1 cellular context compared by ENCODE assay signal in the genomic region with DNA sequence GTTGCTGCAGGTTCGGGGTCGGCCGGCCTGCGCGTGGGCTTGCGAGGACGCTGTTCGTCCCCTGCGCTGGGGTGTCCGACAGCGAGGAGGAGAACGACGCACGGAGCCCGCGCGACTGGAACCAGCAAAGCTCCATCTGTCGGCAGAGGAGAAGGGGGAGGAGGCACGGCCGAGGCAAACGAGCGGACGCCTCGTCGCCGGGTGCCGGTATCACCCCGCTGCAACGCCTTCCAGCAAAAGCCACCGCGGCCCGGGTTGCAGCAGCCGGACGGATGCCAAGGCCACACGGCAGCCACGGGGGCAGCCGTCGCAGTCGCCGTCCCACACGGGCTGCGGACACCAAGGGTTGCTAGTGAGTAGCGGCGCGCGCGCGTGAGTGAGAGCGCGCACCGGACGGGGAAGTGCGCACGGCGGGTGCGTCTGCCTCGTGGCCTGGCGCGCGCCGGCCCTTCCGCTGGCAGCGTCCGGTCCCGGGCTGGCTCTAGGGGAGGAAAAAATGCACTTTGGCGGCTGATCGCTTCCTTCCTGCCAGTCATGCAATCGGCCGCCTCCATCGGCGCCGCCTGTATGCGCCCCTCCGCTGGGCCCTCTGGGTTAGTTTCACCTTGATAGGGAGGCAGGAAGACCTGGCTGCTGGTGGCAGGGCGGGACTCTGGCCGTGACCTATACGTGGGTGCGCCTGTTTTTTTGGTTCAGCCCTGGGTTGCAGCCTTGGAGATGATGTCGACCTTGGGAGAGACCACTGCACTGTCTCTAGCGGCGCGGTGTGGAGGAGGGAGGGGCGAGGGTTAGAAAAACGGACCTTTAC.
A peak's percentile ranks its signal among the peaks of the same experiment; 100 is the strongest.
TF ChIP-seq lines count a peak whose summit lies in the region.

No MANE protein-coding gene starts in this region.

TF ChIP-seq in HepG2, 621 proteins besides CTCF, POLR2A, EP300 and RAD21 (continued from another document and continues in another):
- TF ChIP-seq, protein P1, sequence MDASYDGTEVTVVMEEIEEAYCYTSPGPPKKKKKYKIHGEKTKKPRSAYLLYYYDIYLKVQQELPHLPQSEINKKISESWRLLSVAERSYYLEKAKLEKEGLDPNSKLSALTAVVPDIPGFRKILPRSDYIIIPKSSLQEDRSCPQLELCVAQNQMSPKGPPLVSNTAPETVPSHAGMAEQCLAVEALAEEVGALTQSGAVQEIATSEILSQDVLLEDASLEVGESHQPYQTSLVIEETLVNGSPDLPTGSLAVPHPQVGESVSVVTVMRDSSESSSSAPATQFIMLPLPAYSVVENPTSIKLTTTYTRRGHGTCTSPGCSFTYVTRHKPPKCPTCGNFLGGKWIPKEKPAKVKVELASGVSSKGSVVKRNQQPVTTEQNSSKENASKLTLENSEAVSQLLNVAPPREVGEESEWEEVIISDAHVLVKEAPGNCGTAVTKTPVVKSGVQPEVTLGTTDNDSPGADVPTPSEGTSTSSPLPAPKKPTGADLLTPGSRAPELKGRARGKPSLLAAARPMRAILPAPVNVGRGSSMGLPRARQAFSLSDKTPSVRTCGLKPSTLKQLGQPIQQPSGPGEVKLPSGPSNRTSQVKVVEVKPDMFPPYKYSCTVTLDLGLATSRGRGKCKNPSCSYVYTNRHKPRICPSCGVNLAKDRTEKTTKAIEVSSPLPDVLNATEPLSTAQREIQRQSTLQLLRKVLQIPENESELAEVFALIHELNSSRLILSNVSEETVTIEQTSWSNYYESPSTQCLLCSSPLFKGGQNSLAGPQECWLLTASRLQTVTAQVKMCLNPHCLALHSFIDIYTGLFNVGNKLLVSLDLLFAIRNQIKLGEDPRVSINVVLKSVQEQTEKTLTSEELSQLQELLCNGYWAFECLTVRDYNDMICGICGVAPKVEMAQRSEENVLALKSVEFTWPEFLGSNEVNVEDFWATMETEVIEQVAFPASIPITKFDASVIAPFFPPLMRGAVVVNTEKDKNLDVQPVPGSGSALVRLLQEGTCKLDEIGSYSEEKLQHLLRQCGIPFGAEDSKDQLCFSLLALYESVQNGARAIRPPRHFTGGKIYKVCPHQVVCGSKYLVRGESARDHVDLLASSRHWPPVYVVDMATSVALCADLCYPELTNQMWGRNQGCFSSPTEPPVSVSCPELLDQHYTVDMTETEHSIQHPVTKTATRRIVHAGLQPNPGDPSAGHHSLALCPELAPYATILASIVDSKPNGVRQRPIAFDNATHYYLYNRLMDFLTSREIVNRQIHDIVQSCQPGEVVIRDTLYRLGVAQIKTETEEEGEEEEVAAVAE (CRISPR knock-in tag; IDR thresholded peaks at IDR 0.05; ENCODE audit: borderline replicate concordance) = no peak
- TF ChIP-seq ZNF430 (CRISPR knock-in tag; IDR thresholded peaks at IDR 0.05) (0 out of 2 replicates have a peak, but pooled peaks have one; percentile 27), HOXD1 (CRISPR knock-in tag; IDR thresholded peaks at IDR 0.05) (0 out of 2 replicates have a peak, but pooled peaks have one; percentile 40), EHMT2 (IDR thresholded peaks at IDR 0.05; ENCODE audit: borderline replicate concordance, low read depth, low read length) (no peak), ZNF850 (CRISPR knock-in tag; conservative IDR thresholded peaks at IDR 0.05) (no peak), ELF1 (CRISPR knock-in tag; IDR thresholded peaks at IDR 0.05) (no peak), KLF13 (CRISPR knock-in tag; IDR thresholded peaks at IDR 0.05) (0 out of 2 replicates have a peak, but pooled peaks have one; percentile 56), HDAC1 (CRISPR knock-in tag; IDR thresholded peaks at IDR 0.05) (peak; percentile 81), ZNF788 (CRISPR knock-in tag; IDR thresholded peaks at IDR 0.05; ENCODE audit: borderline replicate concordance) (no peak), TAF15 (IDR thresholded peaks at IDR 0.05; ENCODE audit: low read depth, low read length, poor library complexity, severe bottlenecking) (no peak), TBL1XR1 (IDR thresholded peaks at IDR 0.05; ENCODE audit: borderline replicate concordance, low read length, partially characterized antibody) (no peak), KLF15 (CRISPR knock-in tag; IDR thresholded peaks at IDR 0.05; ENCODE audit: borderline replicate concordance) (peak; percentile 50; the same call in 1 of the 2 replicates), POLR2G (IDR thresholded peaks at IDR 0.05; ENCODE audit: low read depth, low read length) (peak; percentile 70), ZNF333 (CRISPR knock-in tag; IDR thresholded peaks at IDR 0.05; ENCODE audit: borderline replicate concordance) (peak; percentile 87; the same call in 1 of the 2 replicates), ZNF780A (CRISPR knock-in tag; IDR thresholded peaks at IDR 0.05) (0 out of 2 replicates have a peak, but pooled peaks have one; percentile 33), ZNF432 (CRISPR knock-in tag; IDR thresholded peaks at IDR 0.05; ENCODE audit: borderline replicate concordance) (no peak), NFE2 (CRISPR knock-in tag; IDR thresholded peaks at IDR 0.05) (no peak), ZNF382 (CRISPR knock-in tag; IDR thresholded peaks at IDR 0.05; ENCODE audit: borderline replicate concordance) (no peak), PAWR (CRISPR knock-in tag; IDR thresholded peaks at IDR 0.05; ENCODE audit: borderline replicate concordance) (no peak), ZBTB21 (CRISPR knock-in tag; IDR thresholded peaks at IDR 0.05) (no peak), SALL1 (CRISPR knock-in tag; IDR thresholded peaks at IDR 0.05) (peak; percentile 77), ZNF629 (CRISPR knock-in tag; conservative IDR thresholded peaks at IDR 0.05) (no peak), GPN1 (CRISPR knock-in tag; IDR thresholded peaks at IDR 0.05; ENCODE audit: borderline replicate concordance) (no peak), SOX13 (IDR thresholded peaks at IDR 0.05) (no peak), SOX13 (CRISPR knock-in tag; conservative IDR thresholded peaks at IDR 0.05 in 1 of 2, IDR thresholded peaks at IDR 0.05 in 1 of 2) (peak in 1 of 2 experiments; percentile 10; a peak in 1 of 4 replicates), ZBTB20 (CRISPR knock-in tag; IDR thresholded peaks at IDR 0.05; ENCODE audit: borderline replicate concordance, low read depth) (no peak), HOXA7 (CRISPR knock-in tag; IDR thresholded peaks at IDR 0.05) (no peak), TCF7L2 (IDR thresholded peaks at IDR 0.05; ENCODE audit: low read depth, low read length) (no peak), REL (CRISPR knock-in tag; conservative IDR thresholded peaks at IDR 0.05) (no peak; the same call in 1 of the 2 replicates), MIER3 (CRISPR knock-in tag; IDR thresholded peaks at IDR 0.05; ENCODE audit: borderline replicate concordance) (no peak), NR2F1 (CRISPR knock-in tag; IDR thresholded peaks at IDR 0.05) (no peak), ZMYM3 (CRISPR knock-in tag; IDR thresholded peaks at IDR 0.05) (no peak), HDAC2 (CRISPR knock-in tag; IDR thresholded peaks at IDR 0.05) (peak; percentile 35; the same call in 1 of the 2 replicates), ZFP41 (CRISPR knock-in tag; IDR thresholded peaks at IDR 0.05; ENCODE audit: borderline replicate concordance) (no peak), MTF2 (CRISPR knock-in tag; IDR thresholded peaks at IDR 0.05; ENCODE audit: borderline replicate concordance) (peak; percentile 98), ZNF724P (CRISPR knock-in tag; IDR thresholded peaks at IDR 0.05; ENCODE audit: borderline replicate concordance) (no peak), ATM (IDR thresholded peaks at IDR 0.05; ENCODE audit: borderline replicate concordance) (no peak)
- TF ChIP-seq, protein P2, sequence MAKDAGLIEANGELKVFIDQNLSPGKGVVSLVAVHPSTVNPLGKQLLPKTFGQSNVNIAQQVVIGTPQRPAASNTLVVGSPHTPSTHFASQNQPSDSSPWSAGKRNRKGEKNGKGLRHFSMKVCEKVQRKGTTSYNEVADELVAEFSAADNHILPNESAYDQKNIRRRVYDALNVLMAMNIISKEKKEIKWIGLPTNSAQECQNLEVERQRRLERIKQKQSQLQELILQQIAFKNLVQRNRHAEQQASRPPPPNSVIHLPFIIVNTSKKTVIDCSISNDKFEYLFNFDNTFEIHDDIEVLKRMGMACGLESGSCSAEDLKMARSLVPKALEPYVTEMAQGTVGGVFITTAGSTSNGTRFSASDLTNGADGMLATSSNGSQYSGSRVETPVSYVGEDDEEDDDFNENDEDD (CRISPR knock-in tag; IDR thresholded peaks at IDR 0.05; ENCODE audit: borderline replicate concordance) = peak; percentile 58; the same call in 1 of the 2 replicates
- TF ChIP-seq, protein P3, sequence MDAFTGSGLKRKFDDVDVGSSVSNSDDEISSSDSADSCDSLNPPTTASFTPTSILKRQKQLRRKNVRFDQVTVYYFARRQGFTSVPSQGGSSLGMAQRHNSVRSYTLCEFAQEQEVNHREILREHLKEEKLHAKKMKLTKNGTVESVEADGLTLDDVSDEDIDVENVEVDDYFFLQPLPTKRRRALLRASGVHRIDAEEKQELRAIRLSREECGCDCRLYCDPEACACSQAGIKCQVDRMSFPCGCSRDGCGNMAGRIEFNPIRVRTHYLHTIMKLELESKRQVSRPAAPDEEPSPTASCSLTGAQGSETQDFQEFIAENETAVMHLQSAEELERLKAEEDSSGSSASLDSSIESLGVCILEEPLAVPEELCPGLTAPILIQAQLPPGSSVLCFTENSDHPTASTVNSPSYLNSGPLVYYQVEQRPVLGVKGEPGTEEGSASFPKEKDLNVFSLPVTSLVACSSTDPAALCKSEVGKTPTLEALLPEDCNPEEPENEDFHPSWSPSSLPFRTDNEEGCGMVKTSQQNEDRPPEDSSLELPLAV (CRISPR knock-in tag; conservative IDR thresholded peaks at IDR 0.05; ENCODE audit: low read depth) = no peak
- TF ChIP-seq, protein P4, sequence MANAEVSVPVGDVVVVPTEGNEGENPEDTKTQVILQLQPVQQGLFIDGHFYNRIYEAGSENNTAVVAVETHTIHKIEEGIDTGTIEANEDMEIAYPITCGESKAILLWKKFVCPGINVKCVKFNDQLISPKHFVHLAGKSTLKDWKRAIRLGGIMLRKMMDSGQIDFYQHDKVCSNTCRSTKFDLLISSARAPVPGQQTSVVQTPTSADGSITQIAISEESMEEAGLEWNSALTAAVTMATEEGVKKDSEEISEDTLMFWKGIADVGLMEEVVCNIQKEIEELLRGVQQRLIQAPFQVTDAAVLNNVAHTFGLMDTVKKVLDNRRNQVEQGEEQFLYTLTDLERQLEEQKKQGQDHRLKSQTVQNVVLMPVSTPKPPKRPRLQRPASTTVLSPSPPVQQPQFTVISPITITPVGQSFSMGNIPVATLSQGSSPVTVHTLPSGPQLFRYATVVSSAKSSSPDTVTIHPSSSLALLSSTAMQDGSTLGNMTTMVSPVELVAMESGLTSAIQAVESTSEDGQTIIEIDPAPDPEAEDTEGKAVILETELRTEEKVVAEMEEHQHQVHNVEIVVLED (CRISPR knock-in tag; IDR thresholded peaks at IDR 0.05; ENCODE audit: borderline replicate concordance) = peak; percentile 68; the same call in 1 of the 2 replicates
- TF ChIP-seq, protein P5, sequence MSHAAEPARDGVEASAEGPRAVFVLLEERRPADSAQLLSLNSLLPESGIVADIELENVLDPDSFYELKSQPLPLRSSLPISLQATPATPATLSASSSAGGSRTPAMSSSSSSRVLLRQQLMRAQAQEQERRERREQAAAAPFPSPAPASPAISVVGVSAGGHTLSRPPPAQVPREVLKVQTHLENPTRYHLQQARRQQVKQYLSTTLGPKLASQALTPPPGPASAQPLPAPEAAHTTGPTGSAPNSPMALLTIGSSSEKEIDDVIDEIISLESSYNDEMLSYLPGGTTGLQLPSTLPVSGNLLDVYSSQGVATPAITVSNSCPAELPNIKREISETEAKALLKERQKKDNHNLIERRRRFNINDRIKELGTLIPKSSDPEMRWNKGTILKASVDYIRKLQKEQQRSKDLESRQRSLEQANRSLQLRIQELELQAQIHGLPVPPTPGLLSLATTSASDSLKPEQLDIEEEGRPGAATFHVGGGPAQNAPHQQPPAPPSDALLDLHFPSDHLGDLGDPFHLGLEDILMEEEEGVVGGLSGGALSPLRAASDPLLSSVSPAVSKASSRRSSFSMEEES (CRISPR knock-in tag; IDR thresholded peaks at IDR 0.05) = peak; percentile 26; the same call in 1 of the 2 replicates
- TF ChIP-seq, protein P6, sequence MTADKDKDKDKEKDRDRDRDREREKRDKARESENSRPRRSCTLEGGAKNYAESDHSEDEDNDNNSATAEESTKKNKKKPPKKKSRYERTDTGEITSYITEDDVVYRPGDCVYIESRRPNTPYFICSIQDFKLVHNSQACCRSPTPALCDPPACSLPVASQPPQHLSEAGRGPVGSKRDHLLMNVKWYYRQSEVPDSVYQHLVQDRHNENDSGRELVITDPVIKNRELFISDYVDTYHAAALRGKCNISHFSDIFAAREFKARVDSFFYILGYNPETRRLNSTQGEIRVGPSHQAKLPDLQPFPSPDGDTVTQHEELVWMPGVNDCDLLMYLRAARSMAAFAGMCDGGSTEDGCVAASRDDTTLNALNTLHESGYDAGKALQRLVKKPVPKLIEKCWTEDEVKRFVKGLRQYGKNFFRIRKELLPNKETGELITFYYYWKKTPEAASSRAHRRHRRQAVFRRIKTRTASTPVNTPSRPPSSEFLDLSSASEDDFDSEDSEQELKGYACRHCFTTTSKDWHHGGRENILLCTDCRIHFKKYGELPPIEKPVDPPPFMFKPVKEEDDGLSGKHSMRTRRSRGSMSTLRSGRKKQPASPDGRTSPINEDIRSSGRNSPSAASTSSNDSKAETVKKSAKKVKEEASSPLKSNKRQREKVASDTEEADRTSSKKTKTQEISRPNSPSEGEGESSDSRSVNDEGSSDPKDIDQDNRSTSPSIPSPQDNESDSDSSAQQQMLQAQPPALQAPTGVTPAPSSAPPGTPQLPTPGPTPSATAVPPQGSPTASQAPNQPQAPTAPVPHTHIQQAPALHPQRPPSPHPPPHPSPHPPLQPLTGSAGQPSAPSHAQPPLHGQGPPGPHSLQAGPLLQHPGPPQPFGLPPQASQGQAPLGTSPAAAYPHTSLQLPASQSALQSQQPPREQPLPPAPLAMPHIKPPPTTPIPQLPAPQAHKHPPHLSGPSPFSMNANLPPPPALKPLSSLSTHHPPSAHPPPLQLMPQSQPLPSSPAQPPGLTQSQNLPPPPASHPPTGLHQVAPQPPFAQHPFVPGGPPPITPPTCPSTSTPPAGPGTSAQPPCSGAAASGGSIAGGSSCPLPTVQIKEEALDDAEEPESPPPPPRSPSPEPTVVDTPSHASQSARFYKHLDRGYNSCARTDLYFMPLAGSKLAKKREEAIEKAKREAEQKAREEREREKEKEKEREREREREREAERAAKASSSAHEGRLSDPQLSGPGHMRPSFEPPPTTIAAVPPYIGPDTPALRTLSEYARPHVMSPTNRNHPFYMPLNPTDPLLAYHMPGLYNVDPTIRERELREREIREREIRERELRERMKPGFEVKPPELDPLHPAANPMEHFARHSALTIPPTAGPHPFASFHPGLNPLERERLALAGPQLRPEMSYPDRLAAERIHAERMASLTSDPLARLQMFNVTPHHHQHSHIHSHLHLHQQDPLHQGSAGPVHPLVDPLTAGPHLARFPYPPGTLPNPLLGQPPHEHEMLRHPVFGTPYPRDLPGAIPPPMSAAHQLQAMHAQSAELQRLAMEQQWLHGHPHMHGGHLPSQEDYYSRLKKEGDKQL (CRISPR knock-in tag; IDR thresholded peaks at IDR 0.05; ENCODE audit: low read depth) = no peak
- TF ChIP-seq, protein P7, sequence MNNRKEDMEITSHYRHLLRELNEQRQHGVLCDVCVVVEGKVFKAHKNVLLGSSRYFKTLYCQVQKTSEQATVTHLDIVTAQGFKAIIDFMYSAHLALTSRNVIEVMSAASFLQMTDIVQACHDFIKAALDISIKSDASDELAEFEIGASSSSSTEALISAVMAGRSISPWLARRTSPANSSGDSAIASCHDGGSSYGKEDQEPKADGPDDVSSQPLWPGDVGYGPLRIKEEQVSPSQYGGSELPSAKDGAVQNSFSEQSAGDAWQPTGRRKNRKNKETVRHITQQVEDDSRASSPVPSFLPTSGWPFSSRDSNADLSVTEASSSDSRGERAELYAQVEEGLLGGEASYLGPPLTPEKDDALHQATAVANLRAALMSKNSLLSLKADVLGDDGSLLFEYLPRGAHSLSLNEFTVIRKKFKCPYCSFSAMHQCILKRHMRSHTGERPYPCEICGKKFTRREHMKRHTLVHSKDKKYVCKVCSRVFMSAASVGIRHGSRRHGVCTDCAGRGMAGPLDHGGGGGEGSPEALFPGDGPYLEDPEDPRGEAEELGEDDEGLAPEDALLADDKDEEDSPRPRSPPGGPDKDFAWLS (CRISPR knock-in tag; IDR thresholded peaks at IDR 0.05; ENCODE audit: borderline replicate concordance) = no peak
